31 cellular contexts compared by ENCODE assay signal in the genomic region with DNA sequence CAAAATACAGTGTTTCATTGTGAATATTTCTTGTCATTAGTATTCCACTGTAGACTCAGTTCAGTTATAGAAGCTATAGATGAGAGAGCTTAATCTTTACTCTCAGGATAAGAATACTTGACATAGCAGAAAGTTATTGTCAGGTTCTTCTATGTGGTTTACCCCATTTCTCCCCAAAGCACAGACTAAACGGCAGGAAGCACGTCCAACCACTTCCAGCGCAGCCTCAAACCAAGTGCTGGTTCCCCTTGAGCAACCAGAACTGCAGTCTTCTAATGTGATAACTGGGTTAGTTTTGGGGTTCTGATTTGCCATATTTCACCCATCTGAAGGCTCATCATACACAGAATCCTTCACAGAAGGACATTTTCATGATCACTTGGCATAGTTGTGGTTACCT.
DNase-seq lines count a peak whose midpoint lies in the region; ATAC-seq, FAIRE-seq and TF ChIP-seq lines count a peak whose summit lies in the region.
"Had no signal": no experiment of that assay in that cellular context is flagged by ENCODE, and none has a peak within 500 bp of the region (broad histone marks: within the 10 kb centered on the region; RNA-seq: fewer than 3 reads in every experiment).

No MANE protein-coding gene starts in this region.

- intact Hi-C loops in heart left ventricle (cut with DNase I): loop anchor here in 2 of 10 donors (5.0 kb wide), 1 partner anchor 35 kb away; no protein-coding TSS in a partner anchor

- no peak overlapping the region for H3K27ac Mint-ChIP-seq in T-helper 2 cell treated with Interferon-gamma antibody and Interleukin-4, amounts not matched to agents 5 μg/mL and 100 μg/mL, for 36 hours
- H3K27ac Mint-ChIP-seq: activated T-helper 1 cell treated with anti-CD3 and anti-CD28 coated beads, Interleukin-12 subunit alpha, Interleukin-12 subunit beta, Interleukin-2, Interleukin-4 antibody, amounts not matched to agents 30 ng/mL and 10 ng/mL and 1 ng/mL, durations not matched to agents 14 hours and 24 hours and 36 hours; CD8-positive, alpha-beta T cell; natural killer cell; stimulated activated naive B cell treated with anti-CD40 and anti-IgM and Interleukin-4, amounts not matched to agents 10 μg/mL and 1 μg/mL and 100 μg/mL, for 72 hours had no signal

- H3K9me3 Mint-ChIP-seq in T-helper 2 cell treated with Interferon-gamma antibody and Interleukin-4, amounts not matched to agents 5 μg/mL and 100 μg/mL, for 36 hours: no peaks in the 10 kb centered on the region
- no peaks in the 10 kb centered on the region for H3K9me3 Mint-ChIP-seq in activated T-cell treated with anti-CD3 and anti-CD28 coated beads, Interleukin-2, amount 50 U/mL, for 4 hours
- H3K9me3 Mint-ChIP-seq: activated T-helper 1 cell treated with anti-CD3 and anti-CD28 coated beads, Interleukin-12 subunit alpha, Interleukin-12 subunit beta, Interleukin-2, Interleukin-4 antibody, amounts not matched to agents 30 ng/mL and 10 ng/mL and 1 ng/mL, durations not matched to agents 14 hours and 24 hours and 36 hours; CD8-positive, alpha-beta T cell; stimulated activated naive B cell treated with anti-CD40 and anti-IgM and Interleukin-4, amounts not matched to agents 10 μg/mL and 1 μg/mL and 100 μg/mL, for 72 hours had no signal

- H3K4me3 Mint-ChIP-seq in T-helper 2 cell treated with Interferon-gamma antibody and Interleukin-4, amounts not matched to agents 5 μg/mL and 100 μg/mL, for 36 hours: no peak overlapping the region
- no peak overlapping the region for H3K4me3 Mint-ChIP-seq in activated T-cell treated with anti-CD3 and anti-CD28 coated beads, Interleukin-2, amount 50 U/mL, for 4 hours
- H3K4me3 Mint-ChIP-seq: activated T-helper 1 cell treated with anti-CD3 and anti-CD28 coated beads, Interleukin-12 subunit alpha, Interleukin-12 subunit beta, Interleukin-2, Interleukin-4 antibody, amounts not matched to agents 30 ng/mL and 10 ng/mL and 1 ng/mL, durations not matched to agents 14 hours and 24 hours and 36 hours; CD8-positive, alpha-beta T cell; natural killer cell; stimulated activated naive B cell treated with anti-CD40 and anti-IgM and Interleukin-4, amounts not matched to agents 10 μg/mL and 1 μg/mL and 100 μg/mL, for 72 hours had no signal

- H3K36me3 Mint-ChIP-seq in T-helper 2 cell treated with Interferon-gamma antibody and Interleukin-4, amounts not matched to agents 5 μg/mL and 100 μg/mL, for 36 hours (ENCODE audit: low read depth): no peaks in the 10 kb centered on the region
- no peaks in the 10 kb centered on the region for H3K36me3 Mint-ChIP-seq in activated T-cell treated with anti-CD3 and anti-CD28 coated beads, Interleukin-2, amount 50 U/mL, for 4 hours (ENCODE audit: insufficient read depth)
- H3K36me3 Mint-ChIP-seq: CD8-positive, alpha-beta T cell; natural killer cell; stimulated activated naive B cell treated with anti-CD40 and anti-IgM and Interleukin-4, amounts not matched to agents 10 μg/mL and 1 μg/mL and 100 μg/mL, for 72 hours had no signal

- FAIRE-seq in HTR-8/SVneo (lab: Jason Lieb, UNC): no peak
- FAIRE-seq: endothelial cell of umbilical vein, urothelium cell line had no signal

- H3K4me1 ChIP-seq in cardiac muscle cell (ENCODE audit: low read depth) (peaks cover 63% of the 10 kb centered on the region), heart left ventricle (peaks cover 0 to 83% (median 38%) of the 10 kb centered on the region in 12 donors), osteoblast (ENCODE audit: insufficient read depth, low read length) (peaks cover 82% of the 10 kb centered on the region)
- H3K4me1 ChIP-seq: breast epithelium, Peyer's patch had no signal

- peaks cover 11% of the 10 kb centered on the region for H3K4me1 Mint-ChIP-seq in T-helper 2 cell treated with Interferon-gamma antibody and Interleukin-4, amounts not matched to agents 5 μg/mL and 100 μg/mL, for 36 hours (ENCODE audit: low read depth)
- no peaks in the 10 kb centered on the region for H3K4me1 Mint-ChIP-seq in activated T-cell treated with anti-CD3 and anti-CD28 coated beads, Interleukin-2, amount 50 U/mL, for 4 hours (ENCODE audit: low read depth)
- H3K4me1 Mint-ChIP-seq: natural killer cell; stimulated activated naive B cell treated with anti-CD40 and anti-IgM and Interleukin-4, amounts not matched to agents 10 μg/mL and 1 μg/mL and 100 μg/mL, for 72 hours had no signal

- WGBS in heart left ventricle, 4 donors: 60 to 84% (median 73%) methylated on average over 3 of the region's 3 CpGs

- no peaks in the 10 kb centered on the region for H3K9me3 ChIP-seq in cardiac muscle cell (ENCODE audit: low read depth)
- no peaks in the 10 kb centered on the region for H3K9me3 ChIP-seq in heart left ventricle
- H3K9me3 ChIP-seq in osteoblast (ENCODE audit: low read depth, low read length): no peaks in the 10 kb centered on the region
- H3K9me3 ChIP-seq: breast epithelium, gastroesophageal sphincter, HAP-1, Peyer's patch had no signal

- no peaks in the 10 kb centered on the region for H3K27me3 Mint-ChIP-seq in T-helper 2 cell treated with Interferon-gamma antibody and Interleukin-4, amounts not matched to agents 5 μg/mL and 100 μg/mL, for 36 hours (ENCODE audit: low read depth)
- H3K27me3 Mint-ChIP-seq in activated T-cell treated with anti-CD3 and anti-CD28 coated beads, Interleukin-2, amount 50 U/mL, for 4 hours (ENCODE audit: low read depth): no peaks in the 10 kb centered on the region
- H3K27me3 Mint-ChIP-seq: stimulated activated naive B cell treated with anti-CD40 and anti-IgM and Interleukin-4, amounts not matched to agents 10 μg/mL and 1 μg/mL and 100 μg/mL, for 72 hours had no signal

- no peak for TF ChIP-seq POLR2A in heart left ventricle (IDR thresholded peaks at IDR 0.05)

- H3K36me3 ChIP-seq in cardiac muscle cell (peaks cover 24% of the 10 kb centered on the region), heart left ventricle (peaks cover 0 to 15% (median 0%) of the 10 kb centered on the region in 9 donors), osteoblast (ENCODE audit: insufficient read depth, low read length) (no peaks in the 10 kb centered on the region)
- H3K36me3 ChIP-seq: breast epithelium, gastroesophageal sphincter, HAP-1, Peyer's patch had no signal

- no peak for TF ChIP-seq CTCF in cardiac muscle cell (IDR thresholded peaks at IDR 0.05; ENCODE audit: low read depth, low read length)
- no peak for TF ChIP-seq CTCF in heart left ventricle (IDR thresholded peaks at IDR 0.05)
- no peak for TF ChIP-seq CTCF in osteoblast (IDR thresholded peaks at IDR 0.05; ENCODE audit: extremely low read depth, low read depth, low read length)

- H2AFZ ChIP-seq in osteoblast (ENCODE audit: low read length): no peak overlapping the region
- H2AFZ ChIP-seq: hepatocyte had no signal

- H3K79me2 ChIP-seq in osteoblast (ENCODE audit: insufficient read depth, low read length): no peaks in the 10 kb centered on the region
- H3K79me2 ChIP-seq: hepatocyte had no signal

- ATAC-seq in heart left ventricle (no peak), GM21786 (IDR thresholded peaks at IDR 0.05; ENCODE audit: unreplicated experiment) (no peak)
- ATAC-seq in activated T-cell treated with anti-CD3 and anti-CD28 coated beads, Interleukin-2, amount 50 U/mL, for 4 hours: no peak
- ATAC-seq: CD8-positive, alpha-beta T cell; gastroesophageal sphincter; natural killer cell; stimulated activated naive B cell treated with anti-CD40 and anti-IgM and Interleukin-4, amounts not matched to agents 10 μg/mL and 1 μg/mL and 100 μg/mL, for 72 hours had no signal

- DNase-seq in cardiac muscle cell (ENCODE audit: low read depth in 1 of 2, low spot score in 1 of 2) (no peak), heart left ventricle (no peak), osteoblast (ENCODE audit: insufficient read length, low spot score, missing footprints) (peak; percentile 52), HTR-8/SVneo (ENCODE audit: insufficient read length, low spot score) (no peak)
- peak; percentile 5 for DNase-seq in T-helper 2 cell treated with Interferon-gamma antibody and Interleukin-4, amounts not matched to agents 5 μg/mL and 100 μg/mL, for 36 hours (ENCODE audit: low spot score)
- no peak for DNase-seq in NK-92 treated with Interleukin-12 subunit alpha and Interleukin-12 subunit beta, amount 100 ng/mL, for 24 hours (lab: John Stamatoyannopoulos, UW)
- DNase-seq in activated T-cell treated with anti-CD3 and anti-CD28 coated beads, Interleukin-2, amount 50 U/mL, for 4 hours: no peak
- DNase-seq: activated CD4-positive, alpha-beta T cell treated with anti-CD3 and anti-CD28 coated beads, Interleukin-2, amount 50 U/mL, for 1 hour; activated naive CD4-positive, alpha-beta T cell treated with Interleukin-2 at 50 U/mL for 16 hours; CD8-positive, alpha-beta T cell; Kasumi-1; natural killer cell; NCI-H1417 treated with DMSO at 0.1 percent for 48 hours; NCI-H2081; NCI-H526 treated with DMSO at 0.1 percent for 48 hours; occipital lobe; Peyer's patch; SHP77; stimulated activated naive B cell treated with anti-CD40 and anti-IgM and Interleukin-4, amounts not matched to agents 10 μg/mL and 1 μg/mL and 100 μg/mL, for 72 hours; substantia nigra had no signal

- H3K27me3 ChIP-seq in cardiac muscle cell (no peaks in the 10 kb centered on the region), heart left ventricle (no peaks in the 10 kb centered on the region), osteoblast (ENCODE audit: insufficient read depth, low read length) (no peaks in the 10 kb centered on the region)
- H3K27me3 ChIP-seq: breast epithelium, gastroesophageal sphincter, hepatocyte, Peyer's patch had no signal

- peak overlapping the region; percentile 52 for H3K4me2 ChIP-seq in osteoblast (ENCODE audit: insufficient read depth, low read length)
- H3K4me2 ChIP-seq: hepatocyte had no signal

- no peak overlapping the region for H3K4me3 ChIP-seq in cardiac muscle cell
- no peak overlapping the region for H3K4me3 ChIP-seq in heart left ventricle
- H3K4me3 ChIP-seq in osteoblast (ENCODE audit: insufficient read depth, low read length): no peak overlapping the region
- H3K4me3 ChIP-seq: breast epithelium, gastroesophageal sphincter, HAP-1, hepatocyte, lung, Peyer's patch, skin epidermis had no signal

- H3K27ac ChIP-seq in cardiac muscle cell (peak overlapping the region; percentile 31), heart left ventricle (peak overlapping the region in 6 of 12 donors; percentile 10 to 91 (median 77)), osteoblast (ENCODE audit: low read depth, low read length) (peak overlapping the region; percentile 95)
- H3K27ac ChIP-seq: breast epithelium, hepatocyte, HL-60, Peyer's patch, skin epidermis had no signal

- H4K20me1 ChIP-seq in osteoblast (ENCODE audit: insufficient read depth, low read length): no peaks in the 10 kb centered on the region

Comparison
In these comparisons a context has a peak if more than half of its experiments do, and no peak if none do; other contexts are left out.
1. DNase-seq: peak in T-helper 2 cell treated with Interferon-gamma antibody and Interleukin-4, amounts not matched to agents 5 μg/mL and 100 μg/mL, for 36 hours (single experiment) and osteoblast (single experiment); none in cardiac muscle cell (0 of 2), heart left ventricle (0 of 5), NK-92 treated with Interleukin-12 subunit alpha and Interleukin-12 subunit beta, amount 100 ng/mL, for 24 hours (single experiment), activated T-cell treated with anti-CD3 and anti-CD28 coated beads, Interleukin-2, amount 50 U/mL, for 4 hours (single experiment) and HTR-8/SVneo (single experiment).